Comparison of ENCODE assay signal across 23 cellular contexts in genomic region chr10:2893446-2893845, GRCh38.
"Had no signal": no experiment of that assay in that cellular context is flagged by ENCODE, and none has a peak within 500 bp of the region (broad histone marks: within the 10 kb centered on the region; RNA-seq: fewer than 3 reads in every experiment).

No MANE protein-coding gene starts in this region.

- H3K9me3 ChIP-seq: colonic mucosa, esophagus muscularis mucosa, gastroesophageal sphincter, heart left ventricle, left lung, lower lobe of right lung, mucosa of descending colon had no signal

- H3K27ac ChIP-seq: colonic mucosa, dorsolateral prefrontal cortex, esophagus muscularis mucosa, foreskin keratinocyte, gastroesophageal sphincter, heart left ventricle, hepatocyte, left lung, lower lobe of right lung had no signal

- ATAC-seq: foreskin keratinocyte, gastroesophageal sphincter, heart left ventricle, left cardiac atrium, left lung, left ventricle myocardium superior, lower lobe of right lung, mucosa of descending colon had no signal

- H3K4me1 ChIP-seq: colonic mucosa, esophagus muscularis mucosa, foreskin keratinocyte, gastroesophageal sphincter, heart left ventricle, left lung, lower lobe of right lung had no signal

- H3K36me3 Mint-ChIP-seq: immature natural killer cell, mesothelial cell of epicardium had no signal

- H3K4me3 ChIP-seq: colonic mucosa, dorsolateral prefrontal cortex, esophagus muscularis mucosa, gastroesophageal sphincter, heart left ventricle, hepatocyte, left lung, lower lobe of right lung, mucosa of descending colon had no signal

- H3K4me3 Mint-ChIP-seq: immature natural killer cell, mesothelial cell of epicardium had no signal

- H3K36me3 ChIP-seq: colonic mucosa, esophagus muscularis mucosa, gastroesophageal sphincter, heart left ventricle, left lung, lower lobe of right lung had no signal

- H3K27me3 ChIP-seq: colonic mucosa, esophagus muscularis mucosa, foreskin keratinocyte, left lung had no signal

- FAIRE-seq: endothelial cell of umbilical vein, frontal cortex, keratinocyte had no signal

- DNase-seq: colonic mucosa; cortex of kidney; dermis blood vessel endothelial cell; dorsolateral prefrontal cortex; effector CD4-positive, alpha-beta T cell; effector memory CD4-positive, alpha-beta T cell; foreskin keratinocyte; heart left ventricle; hypothalamus; immature natural killer cell; left cardiac atrium; left lung; left ventricle myocardium superior; lower lobe of right lung; mesenchymal stem cell; mucosa of descending colon had no signal

- H3K27ac Mint-ChIP-seq: immature natural killer cell, mesothelial cell of epicardium had no signal

- H3K9me3 Mint-ChIP-seq: immature natural killer cell, mesothelial cell of epicardium had no signal
